Comparison of ENCODE assay signal across 22 cellular contexts in the genomic region with DNA sequence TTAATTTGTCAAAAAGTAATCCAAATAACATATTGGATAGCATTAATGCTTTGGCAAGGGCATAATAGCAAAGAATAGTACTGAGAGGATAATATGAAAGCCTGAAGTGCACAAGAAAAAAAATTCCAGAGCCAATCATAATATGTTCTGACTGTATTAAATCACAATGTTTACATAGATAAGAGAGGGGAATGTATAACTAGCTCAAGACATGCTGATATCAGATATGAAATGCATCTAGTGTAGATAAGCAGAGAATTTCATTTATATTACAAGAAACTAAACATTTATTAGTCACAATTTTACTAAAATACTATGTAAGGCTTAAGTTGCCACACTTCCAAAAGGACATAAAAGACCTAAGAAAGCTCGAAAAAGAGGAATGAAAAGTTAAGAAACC.
DNase-seq lines count a peak whose midpoint lies in the region; ATAC-seq, FAIRE-seq and TF ChIP-seq lines count a peak whose summit lies in the region.
"Had no signal": no experiment of that assay in that cellular context is flagged by ENCODE, and none has a peak within 500 bp of the region (broad histone marks: within the 10 kb centered on the region; RNA-seq: fewer than 3 reads in every experiment).

No MANE protein-coding gene starts in this region.

- CTCF ChIA-PET in A549 (lab: Yijun Ruan, JAX) = no interaction called here

- FAIRE-seq in A549 (lab: Jason Lieb, UNC) = no peak
- FAIRE-seq: G401.6, GM12891, GM19239, H1 had no signal

- peaks cover 11 to 33% of the 10 kb centered on the region in 2 donors for H3K36me3 Mint-ChIP-seq in naive B cell
- H3K36me3 Mint-ChIP-seq: CD4-positive, CD25-positive, alpha-beta regulatory T cell; CD8-positive, alpha-beta memory T cell had no signal

- no peak for TF ChIP-seq RAD21 in A549 (conservative IDR thresholded peaks at IDR 0.05 in 1 of 2, IDR thresholded peaks at IDR 0.05 in 1 of 2)

- H3K4me2 ChIP-seq in A549 = peak overlapping the region; percentile 43; the same call in 2 of the 3 replicates

- ATAC-seq in A549 (no peak), naive B cell (ENCODE audit: low read depth in 2 of 2) (no peak)

- peak overlapping the region in 1 of 8 donors; percentile 11 for H3K4me3 Mint-ChIP-seq in naive B cell
- H3K4me3 Mint-ChIP-seq: CD4-positive, CD25-positive, alpha-beta regulatory T cell; CD8-positive, alpha-beta memory T cell; H9 had no signal

- H3K27ac ChIP-seq in A549 = no peak overlapping the region
- H3K27ac ChIP-seq: HL-60 had no signal

- 13% methylated on average over 1 of the region's 1 CpG for WGBS in A549 (ENCODE audit: missing lambda C conversion rate)

- H3K4me1 ChIP-seq in A549 = peaks cover 22% of the 10 kb centered on the region
- H3K4me1 ChIP-seq: BE2C had no signal

- peaks cover 0 to 8% (median 3%) of the 10 kb centered on the region in 7 donors for H3K9me3 Mint-ChIP-seq in naive B cell

- no peaks in the 10 kb centered on the region for H3K9me3 ChIP-seq in A549
- H3K9me3 ChIP-seq: BE2C had no signal

- no peak for TF ChIP-seq POLR2A in A549 (IDR thresholded peaks at IDR 0.05; ENCODE audit: low read length)

- no peak overlapping the region for H3K4me3 ChIP-seq in A549
- H3K4me3 ChIP-seq in fibroblast of the aortic adventitia (ENCODE audit: low read depth, low read length) = no peak overlapping the region

- POLR2A ChIA-PET in A549 (lab: Yijun Ruan, JAX) = no interaction called here

- H3K27me3 Mint-ChIP-seq in naive B cell = no peaks in the 10 kb centered on the region
- H3K27me3 Mint-ChIP-seq: CD4-positive, CD25-positive, alpha-beta regulatory T cell; CD8-positive, alpha-beta memory T cell had no signal

- DNase-seq in A549 (ENCODE audit: low read depth in 1 of 2, low spot score in 1 of 2) (no peak), NCI-H226 (peak; percentile 6), fibroblast of the aortic adventitia (ENCODE audit: low read depth) (peak; percentile 42), naive B cell (no peak), HuH-7.5 (ENCODE audit: low spot score) (no peak), NCI-H526 (lab: John Stamatoyannopoulos, UW) (no peak)
- no peak for DNase-seq in activated naive CD4-positive, alpha-beta T cell (lab: John Stamatoyannopoulos, UW)
- no peak for DNase-seq in activated effector memory CD4-positive, alpha-beta T cell treated with Interleukin-2 at 50 U/mL for 16 hours
- DNase-seq: 8988T; BE2C; C1 segment of cervical spinal cord; CD4-positive, CD25-positive, alpha-beta regulatory T cell; CD8-positive, alpha-beta memory T cell; COR-L47; DMS 273 treated with DMSO at 0.1 percent for 48 hours; H9; IMR-90 had no signal

- H3K4me1 Mint-ChIP-seq in naive B cell = peaks cover 30 to 58% (median 46%) of the 10 kb centered on the region in 3 donors
- H3K4me1 Mint-ChIP-seq: CD4-positive, CD25-positive, alpha-beta regulatory T cell; CD8-positive, alpha-beta memory T cell had no signal

- no peak for TF ChIP-seq EP300 in A549 (IDR thresholded peaks at IDR 0.05)

- peak overlapping the region in 4 of 6 donors; percentile 24 to 71 (median 54) for H3K27ac Mint-ChIP-seq in naive B cell
- H3K27ac Mint-ChIP-seq: CD4-positive, CD25-positive, alpha-beta regulatory T cell; CD8-positive, alpha-beta memory T cell had no signal

- TF ChIP-seq CTCF in A549 (IDR thresholded peaks at IDR 0.05) (no peak), fibroblast of the aortic adventitia (IDR thresholded peaks at IDR 0.05; ENCODE audit: insufficient read depth, low read length) (no peak)

TF ChIP-seq in A549, 52 proteins besides CTCF, POLR2A, EP300 and RAD21:
- TF ChIP-seq GATA3 (IDR thresholded peaks at IDR 0.05; ENCODE audit: borderline replicate concordance) (peak; percentile 53; the same call in 1 of the 2 replicates), SMC3 (IDR thresholded peaks at IDR 0.05) (no peak)

Comparison
In these comparisons a context has a peak if more than half of its experiments do, and no peak if none do; other contexts are left out.
1. DNase-seq: peak in NCI-H226 (single experiment) and fibroblast of the aortic adventitia (single experiment); none in A549 (0 of 2), naive B cell (single experiment), HuH-7.5 (single experiment), activated naive CD4-positive, alpha-beta T cell (0 of 4), NCI-H526 (0 of 2) and activated effector memory CD4-positive, alpha-beta T cell treated with Interleukin-2 at 50 U/mL for 16 hours (single experiment).